Comparison of ENCODE assay signal across 1 cellular context in the genomic region with DNA sequence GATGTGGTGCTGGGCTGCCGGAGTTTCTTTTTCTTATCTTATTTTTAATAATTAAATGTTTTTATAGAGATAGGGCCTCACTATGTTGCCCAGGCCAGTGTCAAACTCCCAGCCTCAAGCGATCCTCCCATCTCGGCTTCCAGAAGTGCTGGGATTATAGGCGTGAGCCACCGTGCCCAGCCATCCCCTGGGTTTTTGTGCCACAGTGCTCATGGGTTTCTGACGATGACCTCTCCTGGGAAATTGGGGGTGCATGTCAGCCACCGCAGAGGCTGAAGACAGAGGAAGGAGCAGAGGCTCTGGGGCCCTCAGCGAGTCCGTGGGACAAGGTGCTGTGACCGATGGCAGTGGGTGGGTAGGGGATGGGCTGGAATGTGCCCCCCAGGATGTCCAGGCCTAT.
TF ChIP-seq lines count a peak whose summit lies in the region.

No MANE protein-coding gene starts in this region.

TF ChIP-seq in IMR-90, 13 proteins besides CTCF, POLR2A, EP300 and RAD21:
- TF ChIP-seq RFX5 (IDR thresholded peaks at IDR 0.05; ENCODE audit: low read depth, low read length) (no peak), MXI1 (IDR thresholded peaks at IDR 0.05; ENCODE audit: borderline replicate concordance, low read depth, low read length) (no peak), CEBPB (IDR thresholded peaks at IDR 0.05; ENCODE audit: low read depth, low read length) (no peak), SMC3 (IDR thresholded peaks at IDR 0.05; ENCODE audit: low read depth, low read length) (no peak), FOS (IDR thresholded peaks at IDR 0.05; ENCODE audit: low read depth, low read length) (no peak), NFE2L2 (IDR thresholded peaks at IDR 0.05; ENCODE audit: low read depth, low read length) (no peak), MAZ (IDR thresholded peaks at IDR 0.05; ENCODE audit: borderline replicate concordance, low read depth, low read length) (no peak), BHLHE40 (IDR thresholded peaks at IDR 0.05; ENCODE audit: low read depth, low read length) (no peak), CHD1 (IDR thresholded peaks at IDR 0.05; ENCODE audit: low read depth, low read length) (no peak), MAFK (IDR thresholded peaks at IDR 0.05; ENCODE audit: low read depth, low read length) (no peak), RCOR1 (IDR thresholded peaks at IDR 0.05; ENCODE audit: insufficient replicate concordance, low read length) (no peak)
- TF ChIP-seq, protein P1, sequence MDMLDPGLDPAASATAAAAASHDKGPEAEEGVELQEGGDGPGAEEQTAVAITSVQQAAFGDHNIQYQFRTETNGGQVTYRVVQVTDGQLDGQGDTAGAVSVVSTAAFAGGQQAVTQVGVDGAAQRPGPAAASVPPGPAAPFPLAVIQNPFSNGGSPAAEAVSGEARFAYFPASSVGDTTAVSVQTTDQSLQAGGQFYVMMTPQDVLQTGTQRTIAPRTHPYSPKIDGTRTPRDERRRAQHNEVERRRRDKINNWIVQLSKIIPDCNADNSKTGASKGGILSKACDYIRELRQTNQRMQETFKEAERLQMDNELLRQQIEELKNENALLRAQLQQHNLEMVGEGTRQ (IDR thresholded peaks at IDR 0.05; ENCODE audit: low read depth, low read length): no peak
- TF ChIP-seq, protein P2, sequence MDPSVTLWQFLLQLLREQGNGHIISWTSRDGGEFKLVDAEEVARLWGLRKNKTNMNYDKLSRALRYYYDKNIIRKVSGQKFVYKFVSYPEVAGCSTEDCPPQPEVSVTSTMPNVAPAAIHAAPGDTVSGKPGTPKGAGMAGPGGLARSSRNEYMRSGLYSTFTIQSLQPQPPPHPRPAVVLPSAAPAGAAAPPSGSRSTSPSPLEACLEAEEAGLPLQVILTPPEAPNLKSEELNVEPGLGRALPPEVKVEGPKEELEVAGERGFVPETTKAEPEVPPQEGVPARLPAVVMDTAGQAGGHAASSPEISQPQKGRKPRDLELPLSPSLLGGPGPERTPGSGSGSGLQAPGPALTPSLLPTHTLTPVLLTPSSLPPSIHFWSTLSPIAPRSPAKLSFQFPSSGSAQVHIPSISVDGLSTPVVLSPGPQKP (IDR thresholded peaks at IDR 0.05; ENCODE audit: borderline replicate concordance, low read depth, low read length): no peak
